1 cellular context compared by ENCODE assay signal in genomic region chr14:35365130-35366047, GRCh38.
TF ChIP-seq lines count a peak whose summit lies in the region.

No MANE protein-coding gene starts in this region.

TF ChIP-seq in K562, 482 proteins besides CTCF, POLR2A, EP300 and RAD21 (continued from another document and continues in another):
- TF ChIP-seq GTF3C2 (IDR thresholded peaks at IDR 0.05; ENCODE audit: borderline replicate concordance, extremely low read depth, insufficient read length) (no peak), MTA3 (IDR thresholded peaks at IDR 0.05; ENCODE audit: borderline replicate concordance) (no peak), TRIM25 (IDR thresholded peaks at IDR 0.05; ENCODE audit: borderline replicate concordance) (no peak), ZNF23 (CRISPR knock-in tag; IDR thresholded peaks at IDR 0.05) (no peak), PRDM10 (IDR thresholded peaks at IDR 0.05; ENCODE audit: partially characterized antibody) (no peak), ZBTB34 (CRISPR knock-in tag; IDR thresholded peaks at IDR 0.05) (no peak), STAG1 (CRISPR knock-in tag; IDR thresholded peaks at IDR 0.05; ENCODE audit: borderline replicate concordance) (no peak), NELFE (IDR thresholded peaks at IDR 0.05; ENCODE audit: insufficient read depth, insufficient read length) (no peak), SMAD1 (IDR thresholded peaks at IDR 0.05; ENCODE audit: low read depth, low read length, partially characterized antibody) (no peak), FOXO4 (CRISPR knock-in tag; IDR thresholded peaks at IDR 0.05) (no peak), ZNF121 (CRISPR knock-in tag; conservative IDR thresholded peaks at IDR 0.05) (no peak), BCLAF1 (IDR thresholded peaks at IDR 0.05; ENCODE audit: borderline replicate concordance in 1 of 2, control insufficient read depth in 1 of 2, low read depth in 2 of 2, low read length in 1 of 2) (no peak), MECOM (CRISPR knock-in tag; IDR thresholded peaks at IDR 0.05) (0 out of 2 replicates have a peak, but pooled peaks have one; percentile 4), HCFC1 (IDR thresholded peaks at IDR 0.05; ENCODE audit: low read depth, low read length) (no peak), DEAF1 (CRISPR knock-in tag; IDR thresholded peaks at IDR 0.05) (no peak), ZBTB5 (IDR thresholded peaks at IDR 0.05) (no peak), ZEB2 (IDR thresholded peaks at IDR 0.05) (no peak), ARID3B (CRISPR knock-in tag; IDR thresholded peaks at IDR 0.05; ENCODE audit: borderline replicate concordance) (no peak), ZNF165 (CRISPR knock-in tag; IDR thresholded peaks at IDR 0.05; ENCODE audit: borderline replicate concordance) (no peak), ZNF79 (CRISPR knock-in tag; IDR thresholded peaks at IDR 0.05; ENCODE audit: low read depth) (no peak), NFE2 (IDR thresholded peaks at IDR 0.05; ENCODE audit: low read depth) (0 out of 2 replicates have a peak, but pooled peaks have one; percentile 3), PREB (CRISPR knock-in tag; IDR thresholded peaks at IDR 0.05) (no peak), KLF10 (CRISPR knock-in tag; IDR thresholded peaks at IDR 0.05) (no peak), CHD2 (IDR thresholded peaks at IDR 0.05; ENCODE audit: low read depth, low read length) (no peak), CREM (IDR thresholded peaks at IDR 0.05; ENCODE audit: low read depth) (peak; percentile 61; the same call in 1 of the 2 replicates), SNRNP70 (optimal IDR thresholded peaks at IDR 0.05; ENCODE audit: low read depth, low read length) (no peak), ZFP91 (CRISPR knock-in tag; IDR thresholded peaks at IDR 0.05) (no peak), CTBP1 (IDR thresholded peaks at IDR 0.05; ENCODE audit: borderline replicate concordance) (peak; percentile 55), IFI16 (CRISPR knock-in tag; IDR thresholded peaks at IDR 0.05) (no peak), PCBP2 (IDR thresholded peaks at IDR 0.05; ENCODE audit: low read depth, low read length, poor library complexity, severe bottlenecking) (no peak), SAP30 (IDR thresholded peaks at IDR 0.05; ENCODE audit: borderline replicate concordance, insufficient read depth, low read depth, low read length, poor library complexity, severe bottlenecking) (no peak), ZNF586 (CRISPR knock-in tag; conservative IDR thresholded peaks at IDR 0.05) (no peak), ZNF699 (CRISPR knock-in tag; IDR thresholded peaks at IDR 0.05; ENCODE audit: insufficient replicate concordance) (no peak)
